Comparison of ENCODE assay signal across 1 cellular context in genomic region chr6:26196846-26197683, GRCh38.
TF ChIP-seq lines count a peak whose summit lies in the region.

No MANE protein-coding gene starts in this region.

TF ChIP-seq in HepG2, 621 proteins besides CTCF, POLR2A, EP300 and RAD21 (continued from another document):
- peak; percentile 51; the same call in 1 of the 2 replicates for TF ChIP-seq AHDC1 (CRISPR knock-in tag; IDR thresholded peaks at IDR 0.05; ENCODE audit: borderline replicate concordance)
- peak; percentile 80; the same call in 1 of the 2 replicates for TF ChIP-seq ZBTB42 (CRISPR knock-in tag; IDR thresholded peaks at IDR 0.05)
- peak; percentile 68 for TF ChIP-seq ZNF652 (CRISPR knock-in tag; IDR thresholded peaks at IDR 0.05; ENCODE audit: borderline replicate concordance, low read depth)
- peak; percentile 98 for TF ChIP-seq KAT7 (CRISPR knock-in tag; IDR thresholded peaks at IDR 0.05; ENCODE audit: borderline replicate concordance)
- no peak for TF ChIP-seq PBX3 (CRISPR knock-in tag; IDR thresholded peaks at IDR 0.05; ENCODE audit: borderline replicate concordance)
- TF ChIP-seq SCMH1 (CRISPR knock-in tag; IDR thresholded peaks at IDR 0.05; ENCODE audit: borderline replicate concordance) = no peak
- TF ChIP-seq, protein P1, sequence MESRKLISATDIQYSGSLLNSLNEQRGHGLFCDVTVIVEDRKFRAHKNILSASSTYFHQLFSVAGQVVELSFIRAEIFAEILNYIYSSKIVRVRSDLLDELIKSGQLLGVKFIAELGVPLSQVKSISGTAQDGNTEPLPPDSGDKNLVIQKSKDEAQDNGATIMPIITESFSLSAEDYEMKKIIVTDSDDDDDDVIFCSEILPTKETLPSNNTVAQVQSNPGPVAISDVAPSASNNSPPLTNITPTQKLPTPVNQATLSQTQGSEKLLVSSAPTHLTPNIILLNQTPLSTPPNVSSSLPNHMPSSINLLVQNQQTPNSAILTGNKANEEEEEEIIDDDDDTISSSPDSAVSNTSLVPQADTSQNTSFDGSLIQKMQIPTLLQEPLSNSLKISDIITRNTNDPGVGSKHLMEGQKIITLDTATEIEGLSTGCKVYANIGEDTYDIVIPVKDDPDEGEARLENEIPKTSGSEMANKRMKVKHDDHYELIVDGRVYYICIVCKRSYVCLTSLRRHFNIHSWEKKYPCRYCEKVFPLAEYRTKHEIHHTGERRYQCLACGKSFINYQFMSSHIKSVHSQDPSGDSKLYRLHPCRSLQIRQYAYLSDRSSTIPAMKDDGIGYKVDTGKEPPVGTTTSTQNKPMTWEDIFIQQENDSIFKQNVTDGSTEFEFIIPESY (CRISPR knock-in tag; IDR thresholded peaks at IDR 0.05) = no peak
- TF ChIP-seq BRD4 (CRISPR knock-in tag; IDR thresholded peaks at IDR 0.05) = peak; percentile 61; the same call in 1 of the 2 replicates
- TF ChIP-seq NFKBIZ (CRISPR knock-in tag; IDR thresholded peaks at IDR 0.05) = no peak
- TF ChIP-seq ZNF275 (CRISPR knock-in tag; IDR thresholded peaks at IDR 0.05; ENCODE audit: borderline replicate concordance) = no peak
- peak; percentile 51; the same call in 1 of the 2 replicates for TF ChIP-seq RFXAP (CRISPR knock-in tag; IDR thresholded peaks at IDR 0.05; ENCODE audit: borderline replicate concordance)
- TF ChIP-seq KDM4B (CRISPR knock-in tag; IDR thresholded peaks at IDR 0.05) = peak; percentile 72; the same call in 1 of the 2 replicates
- TF ChIP-seq KDM3A (CRISPR knock-in tag; IDR thresholded peaks at IDR 0.05; ENCODE audit: low read depth) = peak; percentile 75
- no peak for TF ChIP-seq SP140L (CRISPR knock-in tag; IDR thresholded peaks at IDR 0.05; ENCODE audit: borderline replicate concordance)
- TF ChIP-seq ZNF761 (CRISPR knock-in tag; conservative IDR thresholded peaks at IDR 0.05) = 0 out of 2 replicates have a peak, but pooled peaks have one; percentile 28
- TF ChIP-seq ZNF768 (CRISPR knock-in tag; IDR thresholded peaks at IDR 0.05) = peak; percentile 88
- peak; percentile 85 for TF ChIP-seq RNF2 (conservative IDR thresholded peaks at IDR 0.05; ENCODE audit: low read depth)
- peak; percentile 74 for TF ChIP-seq CREM (IDR thresholded peaks at IDR 0.05)
- TF ChIP-seq CREM (CRISPR knock-in tag; IDR thresholded peaks at IDR 0.05) = 0 out of 2 replicates have a peak, but pooled peaks have one; percentile 38
- peak; percentile 96; the same call in 1 of the 2 replicates for TF ChIP-seq ZC3H13 (CRISPR knock-in tag; IDR thresholded peaks at IDR 0.05)
- peak; percentile 40; the same call in 1 of the 2 replicates for TF ChIP-seq ZFP37 (CRISPR knock-in tag; IDR thresholded peaks at IDR 0.05; ENCODE audit: borderline replicate concordance)
- 0 out of 2 replicates have a peak, but pooled peaks have one; percentile 55 for TF ChIP-seq ZNF572 (CRISPR knock-in tag; IDR thresholded peaks at IDR 0.05)
- TF ChIP-seq ZNF337 (CRISPR knock-in tag; IDR thresholded peaks at IDR 0.05; ENCODE audit: borderline replicate concordance, low read depth) = peak; percentile 56; the same call in 1 of the 2 replicates
- no peak for TF ChIP-seq PCBP1 (IDR thresholded peaks at IDR 0.05; ENCODE audit: borderline replicate concordance, low read depth, low read length)
- no peak for TF ChIP-seq ZNF597 (CRISPR knock-in tag; IDR thresholded peaks at IDR 0.05)
- TF ChIP-seq ZFP41 (CRISPR knock-in tag; IDR thresholded peaks at IDR 0.05; ENCODE audit: borderline replicate concordance) = peak; percentile 88; the same call in 1 of the 2 replicates
- peak; percentile 47; the same call in 1 of the 2 replicates for TF ChIP-seq ZNF543 (CRISPR knock-in tag; IDR thresholded peaks at IDR 0.05)
- TF ChIP-seq ZNF414 (CRISPR knock-in tag; IDR thresholded peaks at IDR 0.05) = peak; percentile 94
- TF ChIP-seq SPEN (CRISPR knock-in tag; IDR thresholded peaks at IDR 0.05; ENCODE audit: low read depth) = peak; percentile 73
- TF ChIP-seq, protein P2, sequence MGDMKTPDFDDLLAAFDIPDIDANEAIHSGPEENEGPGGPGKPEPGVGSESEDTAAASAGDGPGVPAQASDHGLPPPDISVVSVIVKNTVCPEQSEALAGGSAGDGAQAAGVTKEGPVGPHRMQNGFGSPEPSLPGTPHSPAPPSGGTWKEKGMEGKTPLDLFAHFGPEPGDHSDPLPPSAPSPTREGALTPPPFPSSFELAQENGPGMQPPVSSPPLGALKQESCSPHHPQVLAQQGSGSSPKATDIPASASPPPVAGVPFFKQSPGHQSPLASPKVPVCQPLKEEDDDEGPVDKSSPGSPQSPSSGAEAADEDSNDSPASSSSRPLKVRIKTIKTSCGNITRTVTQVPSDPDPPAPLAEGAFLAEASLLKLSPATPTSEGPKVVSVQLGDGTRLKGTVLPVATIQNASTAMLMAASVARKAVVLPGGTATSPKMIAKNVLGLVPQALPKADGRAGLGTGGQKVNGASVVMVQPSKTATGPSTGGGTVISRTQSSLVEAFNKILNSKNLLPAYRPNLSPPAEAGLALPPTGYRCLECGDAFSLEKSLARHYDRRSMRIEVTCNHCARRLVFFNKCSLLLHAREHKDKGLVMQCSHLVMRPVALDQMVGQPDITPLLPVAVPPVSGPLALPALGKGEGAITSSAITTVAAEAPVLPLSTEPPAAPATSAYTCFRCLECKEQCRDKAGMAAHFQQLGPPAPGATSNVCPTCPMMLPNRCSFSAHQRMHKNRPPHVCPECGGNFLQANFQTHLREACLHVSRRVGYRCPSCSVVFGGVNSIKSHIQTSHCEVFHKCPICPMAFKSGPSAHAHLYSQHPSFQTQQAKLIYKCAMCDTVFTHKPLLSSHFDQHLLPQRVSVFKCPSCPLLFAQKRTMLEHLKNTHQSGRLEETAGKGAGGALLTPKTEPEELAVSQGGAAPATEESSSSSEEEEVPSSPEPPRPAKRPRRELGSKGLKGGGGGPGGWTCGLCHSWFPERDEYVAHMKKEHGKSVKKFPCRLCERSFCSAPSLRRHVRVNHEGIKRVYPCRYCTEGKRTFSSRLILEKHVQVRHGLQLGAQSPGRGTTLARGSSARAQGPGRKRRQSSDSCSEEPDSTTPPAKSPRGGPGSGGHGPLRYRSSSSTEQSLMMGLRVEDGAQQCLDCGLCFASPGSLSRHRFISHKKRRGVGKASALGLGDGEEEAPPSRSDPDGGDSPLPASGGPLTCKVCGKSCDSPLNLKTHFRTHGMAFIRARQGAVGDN (CRISPR knock-in tag; IDR thresholded peaks at IDR 0.05) = peak; percentile 92
- TF ChIP-seq TRIM22 (IDR thresholded peaks at IDR 0.05) = no peak
- 0 out of 2 replicates have a peak, but pooled peaks have one; percentile 62 for TF ChIP-seq CREBL2 (CRISPR knock-in tag; IDR thresholded peaks at IDR 0.05; ENCODE audit: borderline replicate concordance)
